ENCODE assay signal across 1 cellular context in the genomic region with DNA sequence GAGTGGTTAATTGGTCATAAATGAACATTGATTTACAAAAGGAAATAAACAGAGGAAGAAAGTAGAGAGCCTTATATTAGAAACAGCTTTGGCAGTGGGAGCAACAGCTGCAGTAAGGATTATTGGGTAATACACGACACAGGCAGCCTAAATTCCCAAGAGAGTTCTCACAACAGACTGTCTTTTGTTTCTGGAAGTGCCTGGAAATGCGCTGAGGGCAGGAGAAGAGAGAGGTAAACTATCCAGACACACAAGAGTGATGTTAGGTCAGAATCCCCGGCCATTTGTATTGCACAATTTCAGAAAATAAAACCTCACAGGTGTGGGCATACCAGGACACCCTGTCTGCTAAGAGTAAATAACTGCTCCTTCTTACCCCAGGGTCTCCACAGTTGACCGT.
TF ChIP-seq lines count a peak whose summit lies in the region.

No MANE protein-coding gene starts in this region.

TF ChIP-seq in GM23338, 12 proteins besides CTCF, POLR2A, EP300 and RAD21 (continued from another document):
- no peak for TF ChIP-seq EZH2phosphoT487 (IDR thresholded peaks at IDR 0.05; ENCODE audit: unreplicated experiment)
